ENCODE assay signal across 16 cellular contexts in the genomic region with DNA sequence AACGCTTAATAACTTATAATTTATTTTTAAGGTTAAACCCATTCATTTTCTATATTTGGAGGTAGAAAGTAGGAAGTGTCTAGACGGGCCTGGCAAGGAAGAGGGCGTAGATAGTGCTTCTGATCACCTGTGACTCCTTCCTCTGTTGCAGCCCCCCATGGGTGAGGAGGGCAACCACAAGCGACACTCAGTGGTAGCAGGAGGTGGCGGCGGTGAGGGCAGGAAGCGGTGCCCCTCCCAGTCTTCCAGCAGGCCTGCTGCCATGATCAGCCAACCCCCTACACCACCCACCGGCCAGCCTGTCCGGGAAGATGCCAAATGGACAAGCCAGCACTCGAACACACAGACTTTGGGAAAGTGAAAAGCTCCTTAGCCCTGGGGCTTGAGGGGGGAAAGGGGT. TPM values are rescaled to one million over a fixed set of nuclear protein-coding genes. Genes with fewer than 3 reads are reported as not detected.
A peak's percentile ranks its signal among the peaks of the same experiment; 100 is the strongest.
DNase-seq lines count a peak whose midpoint lies in the region; ATAC-seq and TF ChIP-seq lines count a peak whose summit lies in the region.
"Had no signal": no experiment of that assay in that cellular context is flagged by ENCODE, and none has a peak within 500 bp of the region (broad histone marks: within the 10 kb centered on the region; RNA-seq: fewer than 3 reads in every experiment).

No MANE protein-coding gene starts in this region.

- no peak for TF ChIP-seq CTCF in body of pancreas (IDR thresholded peaks at IDR 0.05)

- H3K4me3 ChIP-seq in body of pancreas = no peak overlapping the region
- H3K4me3 ChIP-seq: GM23338, right atrium auricular region, SJSA1 had no signal

- H3K4me1 Mint-ChIP-seq in immature natural killer cell = peaks cover 33 to 52% of the 10 kb centered on the region in 2 donors
- peaks cover 60% of the 10 kb centered on the region for H3K4me1 Mint-ChIP-seq in stimulated activated naive CD8-positive, alpha-beta T cell treated with anti-CD3 and anti-CD28 coated beads, Interleukin-15, amount 100 ng/mL, for 72 hours

- H3K36me3 Mint-ChIP-seq in immature natural killer cell = peaks cover 24 to 43% (median 26%) of the 10 kb centered on the region in 3 donors

- TF ChIP-seq POLR2A in body of pancreas (IDR thresholded peaks at IDR 0.05) = no peak

- DNase-seq in left ventricle myocardium superior (peak; percentile 37), Right ventricle myocardium inferior (ENCODE audit: missing footprints) (no peak), immature natural killer cell (peak; percentile 56 to 60 (median 58)), body of pancreas (no peak)
- DNase-seq in activated CD8-positive, alpha-beta memory T cell treated with anti-CD3 and anti-CD28 coated beads, Interleukin-2, amount 50 U/mL, for 4 hours = peak; percentile 57
- no peak for DNase-seq in stimulated activated naive CD8-positive, alpha-beta T cell treated with anti-CD3 and anti-CD28 coated beads, Interleukin-15, amount 100 ng/mL, for 72 hours
- DNase-seq: foreskin fibroblast; IMR-90; NCI-H1092; stimulated activated CD4-positive, alpha-beta T cell treated with anti-CD3 and anti-CD28 coated beads, Interleukin-2, amount 100 ng/mL, for 48 hours had no signal

- no peaks in the 10 kb centered on the region for H3K27me3 Mint-ChIP-seq in immature natural killer cell (ENCODE audit: low read depth in 3 of 3)
- no peaks in the 10 kb centered on the region for H3K27me3 Mint-ChIP-seq in stimulated activated naive CD8-positive, alpha-beta T cell treated with anti-CD3 and anti-CD28 coated beads, Interleukin-15, amount 100 ng/mL, for 72 hours

- no peaks in the 10 kb centered on the region for H3K9me3 ChIP-seq in body of pancreas
- H3K9me3 ChIP-seq: right atrium auricular region, SJSA1 had no signal

- 67 to 80% methylated on average over 10 of the region's 10 CpGs for WGBS in body of pancreas, 2 donors

- no peaks in the 10 kb centered on the region for H3K9me3 Mint-ChIP-seq in immature natural killer cell
- no peaks in the 10 kb centered on the region for H3K9me3 Mint-ChIP-seq in stimulated activated naive CD8-positive, alpha-beta T cell treated with anti-CD3 and anti-CD28 coated beads, Interleukin-15, amount 100 ng/mL, for 72 hours
- H3K9me3 Mint-ChIP-seq: GM23338, neural crest cell had no signal

- peak overlapping the region; percentile 49 to 85 (median 81) for H3K27ac Mint-ChIP-seq in immature natural killer cell
- peak overlapping the region; percentile 80 to 86 for H3K27ac Mint-ChIP-seq in stimulated activated naive CD8-positive, alpha-beta T cell treated with anti-CD3 and anti-CD28 coated beads, Interleukin-15, amount 100 ng/mL, for 72 hours
- H3K27ac Mint-ChIP-seq: GM23338 had no signal

- ATAC-seq in left ventricle myocardium superior (no peak), Right ventricle myocardium inferior (no peak), HG03432 (IDR thresholded peaks at IDR 0.05; ENCODE audit: unreplicated experiment) (no peak), HG02885 (IDR thresholded peaks at IDR 0.05; ENCODE audit: poor library complexity, unreplicated experiment) (no peak), body of pancreas (no peak)
- ATAC-seq in stimulated activated naive CD8-positive, alpha-beta T cell treated with anti-CD3 and anti-CD28 coated beads, Interleukin-15, amount 100 ng/mL, for 72 hours = peak; percentile 49
- ATAC-seq: GM23338 had no signal

- H3K4me3 Mint-ChIP-seq in immature natural killer cell = peak overlapping the region; percentile 42 to 73 (median 52)
- H3K4me3 Mint-ChIP-seq in stimulated activated naive CD8-positive, alpha-beta T cell treated with anti-CD3 and anti-CD28 coated beads, Interleukin-15, amount 100 ng/mL, for 72 hours = no peak overlapping the region
- H3K4me3 Mint-ChIP-seq: GM23338, neural crest cell had no signal

- no peaks in the 10 kb centered on the region for H3K4me1 ChIP-seq in body of pancreas
- H3K4me1 ChIP-seq: SJSA1 had no signal

- H3K36me3 ChIP-seq in body of pancreas (replicated peaks in 1 of 2; ENCODE audit: insufficient read depth in 1 of 2, low read depth in 2 of 2) = peaks cover 7 to 53% of the 10 kb centered on the region in 2 donors

- intact Hi-C loops in left ventricle myocardium superior (cut with micrococcal nuclease) (loop anchor here (5.0 kb wide), 1 partner anchor 161 kb away; no protein-coding TSS in a partner anchor), Right ventricle myocardium inferior (cut with DNase I) (loop anchor here (5.0 kb wide), 1 partner anchor 56 kb away; a partner anchor contains a TSS), body of pancreas (cut with DNase I) (loop anchor here (5.0 kb wide), 1 partner anchor 161 kb away; no protein-coding TSS in a partner anchor)

- H3K27me3 ChIP-seq in body of pancreas = no peaks in the 10 kb centered on the region
- H3K27me3 ChIP-seq: right atrium auricular region, SJSA1 had no signal

- H3K27ac ChIP-seq in body of pancreas = no peak overlapping the region
- H3K27ac ChIP-seq: right atrium auricular region, SJSA1 had no signal

RNA-seq across cellular contexts. Expression of a gene that starts 36.7 kb away (rescaled TPM):
- total RNA-seq in left ventricle myocardium superior (26.1 TPM), Right ventricle myocardium inferior (27.6 TPM), body of pancreas (10 to 100 TPM in 1 of 2 donors, 1 to 10 TPM in 1; 8.0 to 10.9 TPM)
- 1 to 10 TPM in 1 of 3 donors, under 1 TPM in 1, not detected in 1; 0.72 to 3.7 TPM for polyA plus RNA-seq in immature natural killer cell

RNA-seq across cellular contexts. Expression of a gene that starts 44.7 kb away (rescaled TPM):
- total RNA-seq in left ventricle myocardium superior (26.1 TPM), Right ventricle myocardium inferior (26.3 TPM), body of pancreas (10 to 100 TPM; 19.8 to 32.4 TPM)
- polyA plus RNA-seq in immature natural killer cell = 100 to 1,000 TPM; 145 to 212 (median 153) TPM

RNA-seq across cellular contexts. Expression of a gene that starts 58.6 kb away (rescaled TPM):
- total RNA-seq in left ventricle myocardium superior (155 TPM), Right ventricle myocardium inferior (147 TPM), body of pancreas (100 to 1,000 TPM in 1 of 2 donors, 10 to 100 TPM in 1; 96.2 to 151 TPM)
- polyA plus RNA-seq in immature natural killer cell = 10 to 100 TPM in 1 of 3 donors, 1 to 10 TPM in 2; 3.9 to 18.2 (median 5.0) TPM

Comparison
In these comparisons a context has a peak if more than half of its experiments do, and no peak if none do; other contexts are left out.
1. DNase-seq: peak in left ventricle myocardium superior (single experiment), activated CD8-positive, alpha-beta memory T cell treated with anti-CD3 and anti-CD28 coated beads, Interleukin-2, amount 50 U/mL, for 4 hours (single experiment) and immature natural killer cell (3 of 3); none in Right ventricle myocardium inferior (single experiment), stimulated activated naive CD8-positive, alpha-beta T cell treated with anti-CD3 and anti-CD28 coated beads, Interleukin-15, amount 100 ng/mL, for 72 hours (0 of 2) and body of pancreas (0 of 4).
2. H3K4me3 Mint-ChIP-seq: peak in immature natural killer cell (5 of 5); none in stimulated activated naive CD8-positive, alpha-beta T cell treated with anti-CD3 and anti-CD28 coated beads, Interleukin-15, amount 100 ng/mL, for 72 hours (0 of 2).